1 cellular context compared by ENCODE assay signal in the genomic region with DNA sequence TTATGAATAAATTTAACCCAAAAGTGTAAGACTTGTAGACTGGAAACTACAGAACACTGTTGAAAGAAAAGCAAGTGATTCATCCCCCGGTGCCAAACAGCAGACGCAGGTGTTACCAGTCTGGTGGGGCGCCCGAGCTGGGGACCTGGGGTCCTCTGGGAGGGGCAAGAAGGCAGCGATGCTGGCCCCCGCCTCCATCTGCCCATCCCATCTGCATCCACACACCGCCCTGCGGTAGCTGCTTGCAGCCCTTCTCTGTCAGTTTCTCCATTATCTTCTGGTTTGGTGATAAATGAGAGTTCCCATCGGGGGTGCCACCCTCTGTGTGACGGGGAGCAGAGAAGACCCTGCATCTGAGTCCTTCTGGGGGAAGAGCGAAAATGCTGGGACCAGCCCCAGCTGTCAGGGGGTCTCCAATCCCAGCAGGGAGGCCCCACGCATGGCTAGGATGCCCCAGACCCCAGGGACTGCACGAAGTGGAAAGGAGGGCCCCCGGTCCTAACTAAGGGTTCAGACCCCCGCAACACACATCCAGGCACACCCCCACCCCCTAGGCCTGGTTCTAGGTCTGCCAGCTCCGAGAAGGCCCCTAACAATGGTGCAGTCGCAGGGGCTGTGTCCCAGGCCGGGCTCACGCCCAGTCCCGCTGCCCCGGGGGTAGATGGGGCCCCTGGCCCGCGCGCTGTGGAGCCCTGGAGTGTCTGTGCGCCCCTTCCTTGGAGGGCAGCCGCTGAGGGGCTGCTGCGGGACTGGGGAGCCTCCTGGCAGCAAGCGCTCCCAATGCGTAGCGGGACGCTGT.
TF ChIP-seq lines count a peak whose summit lies in the region.

No MANE protein-coding gene starts in this region.

TF ChIP-seq in GM23338, 12 proteins besides CTCF, POLR2A, EP300 and RAD21 (continued from another document):
- TF ChIP-seq, protein P1, sequence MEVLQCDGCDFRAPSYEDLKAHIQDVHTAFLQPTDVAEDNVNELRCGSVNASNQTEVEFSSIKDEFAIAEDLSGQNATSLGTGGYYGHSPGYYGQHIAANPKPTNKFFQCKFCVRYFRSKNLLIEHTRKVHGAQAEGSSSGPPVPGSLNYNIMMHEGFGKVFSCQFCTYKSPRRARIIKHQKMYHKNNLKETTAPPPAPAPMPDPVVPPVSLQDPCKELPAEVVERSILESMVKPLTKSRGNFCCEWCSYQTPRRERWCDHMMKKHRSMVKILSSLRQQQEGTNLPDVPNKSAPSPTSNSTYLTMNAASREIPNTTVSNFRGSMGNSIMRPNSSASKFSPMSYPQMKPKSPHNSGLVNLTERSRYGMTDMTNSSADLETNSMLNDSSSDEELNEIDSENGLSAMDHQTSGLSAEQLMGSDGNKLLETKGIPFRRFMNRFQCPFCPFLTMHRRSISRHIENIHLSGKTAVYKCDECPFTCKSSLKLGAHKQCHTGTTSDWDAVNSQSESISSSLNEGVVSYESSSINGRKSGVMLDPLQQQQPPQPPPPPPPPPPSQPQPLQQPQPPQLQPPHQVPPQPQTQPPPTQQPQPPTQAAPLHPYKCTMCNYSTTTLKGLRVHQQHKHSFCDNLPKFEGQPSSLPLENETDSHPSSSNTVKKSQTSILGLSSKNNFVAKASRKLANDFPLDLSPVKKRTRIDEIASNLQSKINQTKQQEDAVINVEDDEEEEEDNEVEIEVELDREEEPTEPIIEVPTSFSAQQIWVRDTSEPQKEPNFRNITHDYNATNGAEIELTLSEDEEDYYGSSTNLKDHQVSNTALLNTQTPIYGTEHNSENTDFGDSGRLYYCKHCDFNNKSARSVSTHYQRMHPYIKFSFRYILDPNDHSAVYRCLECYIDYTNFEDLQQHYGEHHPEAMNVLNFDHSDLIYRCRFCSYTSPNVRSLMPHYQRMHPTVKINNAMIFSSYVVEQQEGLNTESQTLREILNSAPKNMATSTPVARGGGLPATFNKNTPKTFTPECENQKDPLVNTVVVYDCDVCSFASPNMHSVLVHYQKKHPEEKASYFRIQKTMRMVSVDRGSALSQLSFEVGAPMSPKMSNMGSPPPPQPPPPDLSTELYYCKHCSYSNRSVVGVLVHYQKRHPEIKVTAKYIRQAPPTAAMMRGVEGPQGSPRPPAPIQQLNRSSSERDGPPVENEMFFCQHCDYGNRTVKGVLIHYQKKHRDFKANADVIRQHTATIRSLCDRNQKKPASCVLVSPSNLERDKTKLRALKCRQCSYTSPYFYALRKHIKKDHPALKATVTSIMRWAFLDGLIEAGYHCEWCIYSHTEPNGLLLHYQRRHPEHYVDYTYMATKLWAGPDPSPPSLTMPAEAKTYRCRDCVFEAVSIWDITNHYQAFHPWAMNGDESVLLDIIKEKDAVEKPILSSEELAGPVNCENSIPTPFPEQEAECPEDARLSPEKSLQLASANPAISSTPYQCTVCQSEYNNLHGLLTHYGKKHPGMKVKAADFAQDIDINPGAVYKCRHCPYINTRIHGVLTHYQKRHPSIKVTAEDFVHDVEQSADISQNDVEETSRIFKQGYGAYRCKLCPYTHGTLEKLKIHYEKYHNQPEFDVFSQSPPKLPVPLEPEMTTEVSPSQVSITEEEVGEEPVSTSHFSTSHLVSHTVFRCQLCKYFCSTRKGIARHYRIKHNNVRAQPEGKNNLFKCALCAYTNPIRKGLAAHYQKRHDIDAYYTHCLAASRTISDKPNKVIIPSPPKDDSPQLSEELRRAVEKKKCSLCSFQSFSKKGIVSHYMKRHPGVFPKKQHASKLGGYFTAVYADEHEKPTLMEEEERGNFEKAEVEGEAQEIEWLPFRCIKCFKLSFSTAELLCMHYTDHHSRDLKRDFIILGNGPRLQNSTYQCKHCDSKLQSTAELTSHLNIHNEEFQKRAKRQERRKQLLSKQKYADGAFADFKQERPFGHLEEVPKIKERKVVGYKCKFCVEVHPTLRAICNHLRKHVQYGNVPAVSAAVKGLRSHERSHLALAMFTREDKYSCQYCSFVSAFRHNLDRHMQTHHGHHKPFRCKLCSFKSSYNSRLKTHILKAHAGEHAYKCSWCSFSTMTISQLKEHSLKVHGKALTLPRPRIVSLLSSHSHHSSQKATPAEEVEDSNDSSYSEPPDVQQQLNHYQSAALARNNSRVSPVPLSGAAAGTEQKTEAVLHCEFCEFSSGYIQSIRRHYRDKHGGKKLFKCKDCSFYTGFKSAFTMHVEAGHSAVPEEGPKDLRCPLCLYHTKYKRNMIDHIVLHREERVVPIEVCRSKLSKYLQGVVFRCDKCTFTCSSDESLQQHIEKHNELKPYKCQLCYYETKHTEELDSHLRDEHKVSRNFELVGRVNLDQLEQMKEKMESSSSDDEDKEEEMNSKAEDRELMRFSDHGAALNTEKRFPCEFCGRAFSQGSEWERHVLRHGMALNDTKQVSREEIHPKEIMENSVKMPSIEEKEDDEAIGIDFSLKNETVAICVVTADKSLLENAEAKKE (CRISPR knock-in tag; IDR thresholded peaks at IDR 0.05): no peak
- TF ChIP-seq, protein P2, sequence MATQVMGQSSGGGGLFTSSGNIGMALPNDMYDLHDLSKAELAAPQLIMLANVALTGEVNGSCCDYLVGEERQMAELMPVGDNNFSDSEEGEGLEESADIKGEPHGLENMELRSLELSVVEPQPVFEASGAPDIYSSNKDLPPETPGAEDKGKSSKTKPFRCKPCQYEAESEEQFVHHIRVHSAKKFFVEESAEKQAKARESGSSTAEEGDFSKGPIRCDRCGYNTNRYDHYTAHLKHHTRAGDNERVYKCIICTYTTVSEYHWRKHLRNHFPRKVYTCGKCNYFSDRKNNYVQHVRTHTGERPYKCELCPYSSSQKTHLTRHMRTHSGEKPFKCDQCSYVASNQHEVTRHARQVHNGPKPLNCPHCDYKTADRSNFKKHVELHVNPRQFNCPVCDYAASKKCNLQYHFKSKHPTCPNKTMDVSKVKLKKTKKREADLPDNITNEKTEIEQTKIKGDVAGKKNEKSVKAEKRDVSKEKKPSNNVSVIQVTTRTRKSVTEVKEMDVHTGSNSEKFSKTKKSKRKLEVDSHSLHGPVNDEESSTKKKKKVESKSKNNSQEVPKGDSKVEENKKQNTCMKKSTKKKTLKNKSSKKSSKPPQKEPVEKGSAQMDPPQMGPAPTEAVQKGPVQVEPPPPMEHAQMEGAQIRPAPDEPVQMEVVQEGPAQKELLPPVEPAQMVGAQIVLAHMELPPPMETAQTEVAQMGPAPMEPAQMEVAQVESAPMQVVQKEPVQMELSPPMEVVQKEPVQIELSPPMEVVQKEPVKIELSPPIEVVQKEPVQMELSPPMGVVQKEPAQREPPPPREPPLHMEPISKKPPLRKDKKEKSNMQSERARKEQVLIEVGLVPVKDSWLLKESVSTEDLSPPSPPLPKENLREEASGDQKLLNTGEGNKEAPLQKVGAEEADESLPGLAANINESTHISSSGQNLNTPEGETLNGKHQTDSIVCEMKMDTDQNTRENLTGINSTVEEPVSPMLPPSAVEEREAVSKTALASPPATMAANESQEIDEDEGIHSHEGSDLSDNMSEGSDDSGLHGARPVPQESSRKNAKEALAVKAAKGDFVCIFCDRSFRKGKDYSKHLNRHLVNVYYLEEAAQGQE (IDR thresholded peaks at IDR 0.05; ENCODE audit: unreplicated experiment): no peak
- no peak for TF ChIP-seq CREB1 (CRISPR knock-in tag; IDR thresholded peaks at IDR 0.05; ENCODE audit: low read depth)
- no peak for TF ChIP-seq JUNB (IDR thresholded peaks at IDR 0.05; ENCODE audit: unreplicated experiment)
- no peak for TF ChIP-seq EZH2 (IDR thresholded peaks at IDR 0.05; ENCODE audit: low read depth, unreplicated experiment)
- TF ChIP-seq POLR2AphosphoS5 (IDR thresholded peaks at IDR 0.05; ENCODE audit: low read depth): no peak
- TF ChIP-seq, protein P3, sequence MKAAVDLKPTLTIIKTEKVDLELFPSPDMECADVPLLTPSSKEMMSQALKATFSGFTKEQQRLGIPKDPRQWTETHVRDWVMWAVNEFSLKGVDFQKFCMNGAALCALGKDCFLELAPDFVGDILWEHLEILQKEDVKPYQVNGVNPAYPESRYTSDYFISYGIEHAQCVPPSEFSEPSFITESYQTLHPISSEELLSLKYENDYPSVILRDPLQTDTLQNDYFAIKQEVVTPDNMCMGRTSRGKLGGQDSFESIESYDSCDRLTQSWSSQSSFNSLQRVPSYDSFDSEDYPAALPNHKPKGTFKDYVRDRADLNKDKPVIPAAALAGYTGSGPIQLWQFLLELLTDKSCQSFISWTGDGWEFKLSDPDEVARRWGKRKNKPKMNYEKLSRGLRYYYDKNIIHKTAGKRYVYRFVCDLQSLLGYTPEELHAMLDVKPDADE (IDR thresholded peaks at IDR 0.05): no peak
